In the genomic region with DNA sequence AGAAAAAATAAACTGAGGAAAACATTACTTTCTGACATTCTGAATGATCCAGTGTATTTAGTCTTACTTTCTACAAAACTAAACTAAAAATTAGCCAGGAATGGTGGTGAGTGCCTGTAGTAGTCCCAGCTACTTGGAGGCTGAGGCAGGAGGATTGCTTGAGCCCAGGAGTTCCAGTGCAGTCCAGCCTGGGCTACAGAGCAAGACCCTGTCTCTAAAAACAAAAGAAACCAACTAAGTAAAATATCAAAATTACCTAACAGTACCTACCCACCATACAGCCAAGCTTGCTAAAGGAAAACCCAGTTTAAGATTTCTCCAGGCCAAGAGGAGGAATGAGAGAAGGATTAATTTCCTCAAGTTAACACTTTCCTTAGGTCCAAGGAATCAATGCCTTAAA, we compare ENCODE assay signal across 1 cellular context.
TF ChIP-seq lines count a peak whose summit lies in the region.

No MANE protein-coding gene starts in this region.

TF ChIP-seq in liver, 16 proteins besides CTCF, POLR2A, EP300 and RAD21:
- TF ChIP-seq, protein P1, sequence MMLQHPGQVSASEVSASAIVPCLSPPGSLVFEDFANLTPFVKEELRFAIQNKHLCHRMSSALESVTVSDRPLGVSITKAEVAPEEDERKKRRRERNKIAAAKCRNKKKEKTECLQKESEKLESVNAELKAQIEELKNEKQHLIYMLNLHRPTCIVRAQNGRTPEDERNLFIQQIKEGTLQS (IDR thresholded peaks at IDR 0.05) = no peak
- TF ChIP-seq JUND (IDR thresholded peaks at IDR 0.05) (no peak), HNF4G (IDR thresholded peaks at IDR 0.05) (no peak), HNF4A (conservative IDR thresholded peaks at IDR 0.05) (no peak), YY1 (IDR thresholded peaks at IDR 0.05) (no peak), FOXA2 (IDR thresholded peaks at IDR 0.05) (no peak), SP1 (IDR thresholded peaks at IDR 0.05) (no peak), GABPA (IDR thresholded peaks at IDR 0.05 in 1 of 2, conservative IDR thresholded peaks at IDR 0.05 in 1 of 2) (no peak), FOXA1 (IDR thresholded peaks at IDR 0.05) (no peak), NR2F2 (IDR thresholded peaks at IDR 0.05) (no peak), TAF1 (conservative IDR thresholded peaks at IDR 0.05) (no peak), RXRA (IDR thresholded peaks at IDR 0.05) (no peak)
- TF ChIP-seq, protein P2, sequence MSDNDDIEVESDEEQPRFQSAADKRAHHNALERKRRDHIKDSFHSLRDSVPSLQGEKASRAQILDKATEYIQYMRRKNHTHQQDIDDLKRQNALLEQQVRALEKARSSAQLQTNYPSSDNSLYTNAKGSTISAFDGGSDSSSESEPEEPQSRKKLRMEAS (IDR thresholded peaks at IDR 0.05) = no peak
- TF ChIP-seq, protein P3, sequence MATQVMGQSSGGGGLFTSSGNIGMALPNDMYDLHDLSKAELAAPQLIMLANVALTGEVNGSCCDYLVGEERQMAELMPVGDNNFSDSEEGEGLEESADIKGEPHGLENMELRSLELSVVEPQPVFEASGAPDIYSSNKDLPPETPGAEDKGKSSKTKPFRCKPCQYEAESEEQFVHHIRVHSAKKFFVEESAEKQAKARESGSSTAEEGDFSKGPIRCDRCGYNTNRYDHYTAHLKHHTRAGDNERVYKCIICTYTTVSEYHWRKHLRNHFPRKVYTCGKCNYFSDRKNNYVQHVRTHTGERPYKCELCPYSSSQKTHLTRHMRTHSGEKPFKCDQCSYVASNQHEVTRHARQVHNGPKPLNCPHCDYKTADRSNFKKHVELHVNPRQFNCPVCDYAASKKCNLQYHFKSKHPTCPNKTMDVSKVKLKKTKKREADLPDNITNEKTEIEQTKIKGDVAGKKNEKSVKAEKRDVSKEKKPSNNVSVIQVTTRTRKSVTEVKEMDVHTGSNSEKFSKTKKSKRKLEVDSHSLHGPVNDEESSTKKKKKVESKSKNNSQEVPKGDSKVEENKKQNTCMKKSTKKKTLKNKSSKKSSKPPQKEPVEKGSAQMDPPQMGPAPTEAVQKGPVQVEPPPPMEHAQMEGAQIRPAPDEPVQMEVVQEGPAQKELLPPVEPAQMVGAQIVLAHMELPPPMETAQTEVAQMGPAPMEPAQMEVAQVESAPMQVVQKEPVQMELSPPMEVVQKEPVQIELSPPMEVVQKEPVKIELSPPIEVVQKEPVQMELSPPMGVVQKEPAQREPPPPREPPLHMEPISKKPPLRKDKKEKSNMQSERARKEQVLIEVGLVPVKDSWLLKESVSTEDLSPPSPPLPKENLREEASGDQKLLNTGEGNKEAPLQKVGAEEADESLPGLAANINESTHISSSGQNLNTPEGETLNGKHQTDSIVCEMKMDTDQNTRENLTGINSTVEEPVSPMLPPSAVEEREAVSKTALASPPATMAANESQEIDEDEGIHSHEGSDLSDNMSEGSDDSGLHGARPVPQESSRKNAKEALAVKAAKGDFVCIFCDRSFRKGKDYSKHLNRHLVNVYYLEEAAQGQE (IDR thresholded peaks at IDR 0.05) = no peak
- TF ChIP-seq, protein P4, sequence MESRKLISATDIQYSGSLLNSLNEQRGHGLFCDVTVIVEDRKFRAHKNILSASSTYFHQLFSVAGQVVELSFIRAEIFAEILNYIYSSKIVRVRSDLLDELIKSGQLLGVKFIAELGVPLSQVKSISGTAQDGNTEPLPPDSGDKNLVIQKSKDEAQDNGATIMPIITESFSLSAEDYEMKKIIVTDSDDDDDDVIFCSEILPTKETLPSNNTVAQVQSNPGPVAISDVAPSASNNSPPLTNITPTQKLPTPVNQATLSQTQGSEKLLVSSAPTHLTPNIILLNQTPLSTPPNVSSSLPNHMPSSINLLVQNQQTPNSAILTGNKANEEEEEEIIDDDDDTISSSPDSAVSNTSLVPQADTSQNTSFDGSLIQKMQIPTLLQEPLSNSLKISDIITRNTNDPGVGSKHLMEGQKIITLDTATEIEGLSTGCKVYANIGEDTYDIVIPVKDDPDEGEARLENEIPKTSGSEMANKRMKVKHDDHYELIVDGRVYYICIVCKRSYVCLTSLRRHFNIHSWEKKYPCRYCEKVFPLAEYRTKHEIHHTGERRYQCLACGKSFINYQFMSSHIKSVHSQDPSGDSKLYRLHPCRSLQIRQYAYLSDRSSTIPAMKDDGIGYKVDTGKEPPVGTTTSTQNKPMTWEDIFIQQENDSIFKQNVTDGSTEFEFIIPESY (IDR thresholded peaks at IDR 0.05) = no peak
TF ChIP-seq in liver: peak in this region for 0.
